In genomic region chr17:29054835-29055234, GRCh38 we compare ENCODE assay signal across 17 cellular contexts. TPM values are rescaled to one million over a fixed set of nuclear protein-coding genes. Genes with fewer than 3 reads are reported as not detected.
DNase-seq lines count a peak whose midpoint lies in the region; ATAC-seq, FAIRE-seq and TF ChIP-seq lines count a peak whose summit lies in the region.
"Had no signal": no experiment of that assay in that cellular context is flagged by ENCODE, and none has a peak within 500 bp of the region (broad histone marks: within the 10 kb centered on the region; RNA-seq: fewer than 3 reads in every experiment).

No MANE protein-coding gene starts in this region.

- TF ChIP-seq RAD21 in H1 (IDR thresholded peaks at IDR 0.05 in 1 of 2, conservative IDR thresholded peaks at IDR 0.05 in 1 of 2; ENCODE audit: low read depth in 2 of 2, low read length in 2 of 2) (no peak), neural cell (conservative IDR thresholded peaks at IDR 0.05) (no peak)

- no peaks in the 10 kb centered on the region for H3F3A ChIP-seq in neural cell (ENCODE audit: insufficient read depth, low read length, poor library complexity, severe bottlenecking)

- H3K9me3 ChIP-seq in right atrium auricular region (no peaks in the 10 kb centered on the region), H1 (ENCODE audit: insufficient read depth in 2 of 2, low read depth in 1 of 2, low read length in 1 of 2) (no peaks in the 10 kb centered on the region), neural cell (ENCODE audit: low read length) (no peaks in the 10 kb centered on the region)

- H3K79me2 ChIP-seq in H1 (ENCODE audit: control insufficient read depth in 1 of 2, insufficient read depth in 2 of 2, low read length in 2 of 2) (no peaks in the 10 kb centered on the region), neural cell (replicated peaks; ENCODE audit: insufficient read depth, low read length) (no peaks in the 10 kb centered on the region)

- no peak overlapping the region for H2BK120ac ChIP-seq in H1 (replicated peaks; ENCODE audit: low read depth, low read length)

- no peak overlapping the region for H4K91ac ChIP-seq in H1 (replicated peaks; ENCODE audit: insufficient read length, low read length)

- no peaks in the 10 kb centered on the region for H3K27me3 Mint-ChIP-seq in natural killer cell (ENCODE audit: low read depth in 2 of 2)
- H3K27me3 Mint-ChIP-seq: CD4-positive, alpha-beta T cell had no signal

- no peak overlapping the region for H2AK5ac ChIP-seq in H1 (ENCODE audit: low read depth, low read length)

- H3K14ac ChIP-seq in H1 (ENCODE audit: insufficient read length) = no peak overlapping the region

- no peak for TF ChIP-seq CTCF in right atrium auricular region (IDR thresholded peaks at IDR 0.05)
- no peak for TF ChIP-seq CTCF in H1 (IDR thresholded peaks at IDR 0.05; ENCODE audit: control extremely low read depth in 1 of 3, insufficient read depth in 1 of 3, low read depth in 1 of 3, low read length in 3 of 3)
- no peak for TF ChIP-seq CTCF in neural cell (IDR thresholded peaks at IDR 0.05; ENCODE audit: poor library complexity, severe bottlenecking)
- TF ChIP-seq CTCF in natural killer cell (IDR thresholded peaks at IDR 0.05) = no peak

- H3K4me2 ChIP-seq in H1 (ENCODE audit: insufficient read depth in 1 of 2, low read depth in 2 of 2, low read length in 2 of 2) (no peak overlapping the region), neural cell (ENCODE audit: low read length) (no peak overlapping the region)
- H3K4me2 ChIP-seq: PC-9 had no signal

- no peak overlapping the region for H4K5ac ChIP-seq in H1 (ENCODE audit: insufficient read length, low read depth, low read length)

- no peak for TF ChIP-seq POLR2A in H1 (IDR thresholded peaks at IDR 0.05; ENCODE audit: control extremely low read depth in 1 of 2, low read depth in 2 of 2, low read length in 2 of 2)

- no peaks in the 10 kb centered on the region for H3K4me1 Mint-ChIP-seq in natural killer cell
- H3K4me1 Mint-ChIP-seq: IgD-negative memory B cell had no signal

- peak; percentile 26 for DNase-seq in Right ventricle myocardium inferior (ENCODE audit: missing footprints)
- no peak for DNase-seq in right atrium auricular region (ENCODE audit: low spot score)
- DNase-seq in H1 (ENCODE audit: low read depth in 1 of 2, low spot score in 2 of 2) = no peak
- no peak for DNase-seq in natural killer cell
- DNase-seq in head of caudate nucleus = no peak
- no peak for DNase-seq in mesenteric fat pad (ENCODE audit: low spot score)
- DNase-seq: ACHN; CD4-positive, alpha-beta T cell; DMS79; GM23248; NCI-H187; NCI-H524 treated with DMSO at 0.1 percent for 48 hours; PC-9 had no signal

- H3K9ac ChIP-seq in H1 (replicated peaks in 1 of 4; ENCODE audit: extremely low read depth in 1 of 4, low read depth in 3 of 4, low read length in 3 of 4) (no peak overlapping the region), neural cell (ENCODE audit: low read length) (peak overlapping the region; percentile 26)
- H3K9ac ChIP-seq: GM23248 had no signal

- H3K79me1 ChIP-seq in H1 (ENCODE audit: low read depth, low read length) = no peaks in the 10 kb centered on the region

- no peak overlapping the region for H3K4ac ChIP-seq in H1 (replicated peaks; ENCODE audit: insufficient read length, low read depth, low read length)

- H3K23ac ChIP-seq in H1 (ENCODE audit: insufficient read length) = no peak overlapping the region

- no peak overlapping the region for H3K56ac ChIP-seq in H1 (replicated peaks; ENCODE audit: insufficient read length, low read depth, low read length)

- H3K27ac ChIP-seq in right atrium auricular region (no peak overlapping the region), H1 (ENCODE audit: low read depth, low read length) (no peak overlapping the region), neural cell (ENCODE audit: low read length) (peak overlapping the region; percentile 42)
- H3K27ac ChIP-seq: GM23248, PC-9 had no signal

- no peak overlapping the region for H2BK20ac ChIP-seq in H1 (ENCODE audit: low read length)

- H3K27me3 ChIP-seq in right atrium auricular region (no peaks in the 10 kb centered on the region), H1 (replicated peaks in 1 of 4; ENCODE audit: control insufficient read depth in 3 of 4, extremely low read depth in 1 of 4, insufficient read depth in 3 of 4, low read length in 3 of 4) (no peaks in the 10 kb centered on the region), neural cell (ENCODE audit: insufficient read depth, low read depth, low read length) (no peaks in the 10 kb centered on the region)

- no peak overlapping the region for H3K4me3 Mint-ChIP-seq in natural killer cell
- H3K4me3 Mint-ChIP-seq: CD4-positive, alpha-beta T cell; IgD-negative memory B cell had no signal

- ATAC-seq in Right ventricle myocardium inferior (no peak), natural killer cell (no peak)

- no peak overlapping the region for H2BK15ac ChIP-seq in H1 (ENCODE audit: low read length)

- H3K4me1 ChIP-seq in right atrium auricular region (no peaks in the 10 kb centered on the region), H1 (replicated peaks in 1 of 4; ENCODE audit: control insufficient read depth in 3 of 4, insufficient read depth in 4 of 4, low read length in 3 of 4) (peaks cover 0 to 2% (median 2%) of the 10 kb centered on the region in 4 experiments; a peak in 3 of 7 replicates)

- H2BK5ac ChIP-seq in H1 (ENCODE audit: low read depth, low read length) = 0 out of 2 replicates have a peak overlapping the region, but pooled peaks have one; percentile 45

- H3K36me3 ChIP-seq in right atrium auricular region = no peaks in the 10 kb centered on the region
- peaks cover 0 to 13% (median 3%) of the 10 kb centered on the region in 4 experiments; a peak in 5 of 8 replicates for H3K36me3 ChIP-seq in H1 (ENCODE audit: control insufficient read depth in 2 of 4, insufficient read depth in 4 of 4, low read length in 3 of 4)
- no peaks in the 10 kb centered on the region for H3K36me3 ChIP-seq in neural cell (ENCODE audit: insufficient read depth, low read length)

- WGBS in H1 (ENCODE audit: extremely low coverage in 1 of 2, insufficient coverage in 1 of 2, insufficient read length in 1 of 2, insufficient replicate concordance in 2 of 2, low coverage in 1 of 2, low lambda C conversion rate in 2 of 2, missing lambda C conversion rate in 1 of 2), 2 experiments = 93% methylated on average over 10 of the region's 10 CpGs; no CpG with 5 or more reads in 1 of the 2 experiments

- H3K27ac Mint-ChIP-seq in natural killer cell = no peak overlapping the region
- H3K27ac Mint-ChIP-seq: CD4-positive, alpha-beta T cell; IgD-negative memory B cell had no signal

- no peak for FAIRE-seq in H1 (lab: Jason Lieb, UNC)
- FAIRE-seq: G401.6, GM12891 had no signal

- TF ChIP-seq EP300 in H1 (IDR thresholded peaks at IDR 0.05; ENCODE audit: borderline replicate concordance in 1 of 2, low read depth in 2 of 2, low read length in 2 of 2) (no peak), neural cell (conservative IDR thresholded peaks at IDR 0.05; ENCODE audit: poor library complexity, severe bottlenecking) (no peak)

- H4K20me1 ChIP-seq in H1 (replicated peaks in 1 of 2; ENCODE audit: control insufficient read depth in 1 of 2, insufficient read depth in 2 of 2, low read length in 2 of 2) = no peaks in the 10 kb centered on the region
- no peaks in the 10 kb centered on the region for H4K20me1 ChIP-seq in neural cell (ENCODE audit: insufficient read depth)

- POLR2A ChIA-PET in H1 (lab: Charles Lee; ENCODE audit: partially characterized antibody) = interaction anchor here (0.9 to 2.0 kb wide), 5 partner anchors 8 to 76 kb away, joined by 3 to 6 read pairs (median 3); no protein-coding TSS in a partner anchor

- no peaks in the 10 kb centered on the region for H3K9me2 ChIP-seq in neural cell (ENCODE audit: insufficient read depth, low read length)

- intact Hi-C loops in Right ventricle myocardium inferior (cut with DNase I) (no loop called here), natural killer cell (cut with micrococcal nuclease) (no loop called here), head of caudate nucleus (cut with DNase I) (no loop called here)

- H2AFZ ChIP-seq in H1 (ENCODE audit: low read length) (no peak overlapping the region), neural cell (ENCODE audit: low read depth, low read length) (no peak overlapping the region)
- H2AFZ ChIP-seq: GM23248, PC-9 had no signal

- H3K23me2 ChIP-seq in H1 (ENCODE audit: low read depth, low read length) = no peaks in the 10 kb centered on the region

- no peak overlapping the region for H3K18ac ChIP-seq in H1 (ENCODE audit: extremely low read depth, low read length)

- H2BK12ac ChIP-seq in H1 (ENCODE audit: low read depth, low read length) = no peak overlapping the region; the same call in 1 of the 2 replicates

- H3K36me3 Mint-ChIP-seq in natural killer cell = no peaks in the 10 kb centered on the region
- H3K36me3 Mint-ChIP-seq: IgD-negative memory B cell had no signal

- H4K8ac ChIP-seq in H1 (ENCODE audit: extremely low read depth, insufficient read depth, low read length) = no peak overlapping the region

- H3K9me3 Mint-ChIP-seq in natural killer cell = no peaks in the 10 kb centered on the region
- H3K9me3 Mint-ChIP-seq: CD4-positive, alpha-beta T cell; IgD-negative memory B cell had no signal

- CTCF ChIA-PET in H1 (lab: Charles Lee; ENCODE audit: partially characterized antibody) = interaction anchor here (0.6 to 1.1 kb wide), 8 partner anchors 8 to 91 kb away, joined by 3 to 4 read pairs (median 3); no protein-coding TSS in a partner anchor

- H3K4me3 ChIP-seq in right atrium auricular region (no peak overlapping the region), H1 (ENCODE audit: extremely low read depth in 1 of 4, insufficient read depth in 2 of 4, low read depth in 3 of 4, low read length in 4 of 4) (no peak overlapping the region), neural cell (ENCODE audit: low read length) (no peak overlapping the region)
- H3K4me3 ChIP-seq: GM23248, PC-9 had no signal

RNA-seq across cellular contexts. Expression of gene PIPOX, which starts 11.9 kb away (rescaled TPM):
- total RNA-seq in Right ventricle myocardium inferior (1.1 TPM), right atrium auricular region (under 1 TPM; 0.37 to 0.79 TPM), natural killer cell (1 to 10 TPM; 3.0 to 5.8 (median 3.4) TPM), mesenteric fat pad (1.3 TPM)
- total RNA-seq in H1 (2021; fragmentation: NEBNext Ultra II Directional; extraction: Animal tissue kit (Norgen Biotek cat#: 25700)) = 55.5 and 57.2 TPM in 2 replicates
- polyA plus RNA-seq in H1 (2011; rRNA removed) (75.0 and 99.6 TPM in 2 replicates), neural cell (4.4 and 5.2 TPM in 2 replicates)
- 70.3 TPM for polyA plus RNA-seq in H1 (2011; cell fraction: cytosol; rRNA removed)
- polyA plus RNA-seq in H1 (2011; cell fraction: nucleus; rRNA removed) = 39.1 TPM
- polyA plus RNA-seq in H1 (2012, experiment 1 of 2) = 46.5 to 58.4 TPM (median 54.3 TPM) in 4 replicates
- polyA plus RNA-seq in H1 (2012, experiment 2 of 2) = 39.4 TPM
- 51.2 TPM for polyA plus RNA-seq in H1 (2013, experiment 1 of 2)
- 48.0 TPM for polyA plus RNA-seq in H1 (2013, experiment 2 of 2)
- 68.1 and 68.2 TPM in 2 replicates for polyA minus RNA-seq in H1 (2011; rRNA and poly(A)+ RNA removed)
- polyA minus RNA-seq in H1 (2011; cell fraction: cytosol; rRNA and poly(A)+ RNA removed) = 15.8 TPM
- polyA minus RNA-seq in H1 (2011; cell fraction: nucleus; rRNA and poly(A)+ RNA removed) = 28.2 TPM
- 4.9 and 8.1 TPM in 2 replicates for polyA minus RNA-seq in neural cell
- total RNA-seq: GM23248 had no signal
- polyA plus RNA-seq: GM23248 had no signal

RNA-seq across cellular contexts. Expression of gene SEZ6, which starts 49.0 kb away (rescaled TPM):
- total RNA-seq in Right ventricle myocardium inferior = not detected
- total RNA-seq in right atrium auricular region = under 1 TPM in 1 of 2 donors, not detected in 1; 0.35 TPM
- 6.9 and 7.8 TPM in 2 replicates for total RNA-seq in H1 (2021; fragmentation: NEBNext Ultra II Directional; extraction: Animal tissue kit (Norgen Biotek cat#: 25700))
- 8.5 and 16.1 TPM in 2 replicates for polyA plus RNA-seq in H1 (2011; rRNA removed)
- 4.8 TPM for polyA plus RNA-seq in H1 (2011; cell fraction: cytosol; rRNA removed)
- 18.6 TPM for polyA plus RNA-seq in H1 (2011; cell fraction: nucleus; rRNA removed)
- 10.7 to 21.5 TPM (median 18.7 TPM) in 4 replicates for polyA plus RNA-seq in H1 (2012, experiment 1 of 2)
- polyA plus RNA-seq in H1 (2012, experiment 2 of 2) = 19.3 TPM
- polyA plus RNA-seq in H1 (2013, experiment 1 of 2) = 11.1 TPM
- 10.2 TPM for polyA plus RNA-seq in H1 (2013, experiment 2 of 2)
- 5.6 and 13.9 TPM in 2 replicates for polyA minus RNA-seq in H1 (2011; rRNA and poly(A)+ RNA removed)
- 5.6 TPM for polyA minus RNA-seq in H1 (2011; cell fraction: cytosol; rRNA and poly(A)+ RNA removed)
- polyA minus RNA-seq in H1 (2011; cell fraction: nucleus; rRNA and poly(A)+ RNA removed) = 7.6 TPM
- 15.1 and 17.4 TPM in 2 replicates for polyA plus RNA-seq in neural cell
- polyA minus RNA-seq in neural cell = 8.5 and 16.9 TPM in 2 replicates
- 1 to 10 TPM in 1 of 3 donors, under 1 TPM in 2; 0.33 to 1.4 (median 0.97) TPM for total RNA-seq in natural killer cell
- not detected for total RNA-seq in mesenteric fat pad
- total RNA-seq: GM23248, PC-9 had no signal
- polyA plus RNA-seq: GM23248 had no signal
